8 cellular contexts compared by ENCODE assay signal in genomic region chr6:90296346-90297123, GRCh38. TPM values are rescaled to one million over a fixed set of nuclear protein-coding genes. Genes with fewer than 3 reads are reported as not detected.
DNase-seq lines count a peak whose midpoint lies in the region; ATAC-seq and TF ChIP-seq lines count a peak whose summit lies in the region.

Gene BACH2, minus strand, starts transcription at chr6:90296843. Its CDS starts 287,999 bp downstream, at chr6:90008844.

- WGBS in right cardiac atrium: under 1% methylated on average over 112 of the region's 112 CpGs
- under 1% methylated on average over 66 of the region's 112 CpGs for WGBS in prostate gland

- DNase-seq in GM06990 (ENCODE audit: extremely low read depth, insufficient read length) (peak; percentile 67), NCI-H1105 (lab: John Stamatoyannopoulos, UW) (peak; percentile 69), amniotic epithelial cell (ENCODE audit: low read depth) (peak; percentile 85), right cardiac atrium (peak; percentile 92 to 97 (median 93)), prostate gland (ENCODE audit: low spot score) (peak; percentile 95), ureter (ENCODE audit: low spot score) (peak; percentile 84)

- peaks cover 4% of the 10 kb centered on the region for H3K27me3 ChIP-seq in GM06990 (replicated peaks; ENCODE audit: control insufficient read depth, insufficient read depth, low read length)
- no peaks in the 10 kb centered on the region for H3K27me3 ChIP-seq in right cardiac atrium (ENCODE audit: control insufficient read depth, insufficient read depth)
- no peaks in the 10 kb centered on the region for H3K27me3 ChIP-seq in prostate gland (replicated peaks; ENCODE audit: insufficient read depth)

- H3K9me3 ChIP-seq in right cardiac atrium (ENCODE audit: control insufficient read depth, low read length) (no peaks in the 10 kb centered on the region), prostate gland (no peaks in the 10 kb centered on the region)

- H3K4me3 ChIP-seq in GM06990 (replicated peaks; ENCODE audit: low read depth, low read length) (peak within 1 kb of the TSS; percentile 58), right cardiac atrium (ENCODE audit: low read length) (peak within 1 kb of the TSS; percentile 97), prostate gland (peak within 1 kb of the TSS; percentile 77 to 89)

- TF ChIP-seq POLR2A in prostate gland (IDR thresholded peaks at IDR 0.05): peak; percentile 73

- H3K27ac ChIP-seq in right cardiac atrium (ENCODE audit: low read length) (peak within 1 kb of the TSS; percentile 8), prostate gland (peak within 1 kb of the TSS; percentile 88 to 92)

- no peaks in the 10 kb centered on the region for H3K4me1 ChIP-seq in right cardiac atrium (ENCODE audit: control insufficient read depth, insufficient read depth, low read length)
- H3K4me1 ChIP-seq in prostate gland (replicated peaks): no peaks in the 10 kb centered on the region

- H3K36me3 ChIP-seq in GM06990 (ENCODE audit: control insufficient read depth, insufficient read depth, low read length): no peaks in the 10 kb centered on the region
- H3K36me3 ChIP-seq in prostate gland: no peaks in the 10 kb centered on the region

- TF ChIP-seq CTCF in GM06990 (IDR thresholded peaks at IDR 0.05; ENCODE audit: insufficient read depth, low read length, poor library complexity, severe bottlenecking) (no peak), prostate gland (IDR thresholded peaks at IDR 0.05) (peak in 2 of 4 experiments; percentile 23 to 54)

- ATAC-seq in HG02610 (IDR thresholded peaks at IDR 0.05; ENCODE audit: unreplicated experiment): peak; percentile 54
- peak; percentile 83 to 84 for ATAC-seq in right cardiac atrium

- intact Hi-C loops in T-helper 1 cell treated with Interleukin-12 subunit alpha and Interleukin-12 subunit beta and Interleukin-4 antibody, amounts not matched to agents 30 ng/mL and 1 ng/mL, for 36 hours (cut with micrococcal nuclease): loop anchor here (1.0 to 5.0 kb wide), 11 partner anchors 22 to 356 kb away; no protein-coding TSS in a partner anchor
- intact Hi-C loops in right cardiac atrium (cut with DNase I) (loop anchor here in 3 of 4 donors (10.0 kb wide), 3 partner anchors 88 to 322 kb away; no protein-coding TSS in a partner anchor), prostate gland (cut with DNase I) (loop anchor here (2.0 to 10.0 kb wide), 7 partner anchors 71 to 352 kb away; no protein-coding TSS in a partner anchor)

RNA-seq across cellular contexts. Expression of gene BACH2, which starts in this region (rescaled TPM):
- total RNA-seq in T-helper 1 cell treated with Interleukin-12 subunit alpha and Interleukin-12 subunit beta and Interleukin-4 antibody, amounts not matched to agents 30 ng/mL and 1 ng/mL, for 36 hours: 21.5 and 25.5 TPM in 2 replicates
- total RNA-seq in right cardiac atrium (1 to 10 TPM; 1.1 to 2.8 (median 1.6) TPM), prostate gland (1 to 10 TPM; 5.2 to 5.7 TPM), ureter (4.3 TPM)
- 0.61 TPM for polyA plus RNA-seq in right cardiac atrium

Comparison
In these comparisons a context has a peak if more than half of its experiments do, and no peak if none do; other contexts are left out.
1. Peak in every context shown above with its lines: DNase-seq, ATAC-seq, H3K4me3 ChIP-seq and H3K27ac ChIP-seq.